In the genomic region with DNA sequence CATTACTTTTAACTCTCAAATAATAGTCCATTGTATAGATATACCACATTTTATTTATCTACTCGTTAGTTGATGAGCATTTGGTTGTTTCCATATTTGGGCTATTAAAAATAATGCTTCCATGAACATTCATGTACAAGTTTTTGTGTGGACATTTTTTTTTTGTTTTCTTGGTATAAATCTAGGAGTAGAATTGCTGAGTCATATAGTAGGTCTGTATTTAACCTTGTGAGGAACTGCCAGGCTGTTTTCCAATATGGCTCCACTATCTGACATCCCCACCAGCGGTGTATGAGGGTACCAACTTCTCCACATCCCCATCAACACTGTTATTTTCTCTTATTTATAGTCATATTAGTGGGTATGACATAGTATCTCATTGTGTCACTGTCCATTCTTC, we compare ENCODE assay signal across 33 cellular contexts.
"Had no signal": no experiment of that assay in that cellular context is flagged by ENCODE, and none has a peak within 500 bp of the region (broad histone marks: within the 10 kb centered on the region; RNA-seq: fewer than 3 reads in every experiment).

No MANE protein-coding gene starts in this region.

- H3K27ac ChIP-seq: ascending aorta, breast epithelium, cardiac muscle cell, colonic mucosa, esophagus muscularis mucosa, foreskin keratinocyte, gastrocnemius medialis, heart left ventricle, WERI-Rb-1 had no signal

- H3K4me3 ChIP-seq: ascending aorta, breast epithelium, cardiac muscle cell, colonic mucosa, esophagus muscularis mucosa, gastrocnemius medialis, heart left ventricle had no signal

- H3K4me1 ChIP-seq: ascending aorta, breast epithelium, colonic mucosa, esophagus muscularis mucosa, foreskin keratinocyte, gastrocnemius medialis, heart left ventricle had no signal

- H3K27me3 Mint-ChIP-seq: activated B cell treated with CpG ODN at 0.5 μM for 24 hours, brain had no signal

- ATAC-seq: activated CD4-positive, CD25-positive, alpha-beta regulatory T cell treated with anti-CD3 and anti-CD28 coated beads, Interleukin-2, amount 50 U/mL, for 24 hours; activated CD8-positive, alpha-beta T cell treated with anti-CD3 and anti-CD28 coated beads for 36 hours; activated naive CD4-positive, alpha-beta T cell treated with anti-CD3 and anti-CD28 coated beads, Interleukin-2, amount 50 U/mL, for 72 hours; foreskin keratinocyte; gastrocnemius medialis; heart left ventricle; T-helper 17 cell had no signal

- H3K27me3 ChIP-seq: ascending aorta, breast epithelium, cardiac muscle cell, colonic mucosa, esophagus muscularis mucosa, foreskin keratinocyte, gastrocnemius medialis, heart left ventricle had no signal

- H3K9me3 ChIP-seq: ascending aorta, breast epithelium, colonic mucosa, esophagus muscularis mucosa, gastrocnemius medialis, heart left ventricle had no signal

- H3K36me3 ChIP-seq: ascending aorta, breast epithelium, cardiac muscle cell, colonic mucosa, esophagus muscularis mucosa, gastrocnemius medialis, heart left ventricle, WERI-Rb-1 had no signal

- H3K36me3 Mint-ChIP-seq: activated naive CD4-positive, alpha-beta T cell treated with anti-CD3 and anti-CD28 coated beads, Interleukin-2, amount 10 ng/mL, durations not matched to agents 7 days and 5 days; activated naive CD4-positive, alpha-beta T cell treated with anti-CD3 and anti-CD28 coated beads, Interleukin-2, amount 50 U/mL, for 72 hours; activated naive CD8-positive, alpha-beta T cell treated with anti-CD3 and anti-CD28 coated beads, Interleukin-2, amount 10 ng/mL, durations not matched to agents 7 days and 5 days; brain had no signal

- H3K4me1 Mint-ChIP-seq: activated B cell treated with CpG ODN at 0.5 μM for 24 hours; activated naive CD4-positive, alpha-beta T cell treated with anti-CD3 and anti-CD28 coated beads, Interleukin-2, amount 10 ng/mL, durations not matched to agents 7 days and 5 days; T-helper 17 cell had no signal

- H3K27ac Mint-ChIP-seq: activated B cell treated with CpG ODN at 0.5 μM for 24 hours; activated CD8-positive, alpha-beta T cell treated with anti-CD3 and anti-CD28 coated beads for 36 hours; activated naive CD4-positive, alpha-beta T cell treated with anti-CD3 and anti-CD28 coated beads, Interleukin-2, amount 10 ng/mL, durations not matched to agents 7 days and 5 days; activated naive CD4-positive, alpha-beta T cell treated with anti-CD3 and anti-CD28 coated beads, Interleukin-2, amount 50 U/mL, for 72 hours; activated naive CD8-positive, alpha-beta T cell treated with anti-CD3 and anti-CD28 coated beads, Interleukin-2, amount 10 ng/mL, durations not matched to agents 7 days and 5 days; activated T-helper 1 cell treated with anti-CD3 and anti-CD28 coated beads, Interleukin-12 subunit alpha, Interleukin-12 subunit beta, Interleukin-2, Interleukin-4 antibody, amounts not matched to agents 30 ng/mL and 10 ng/mL and 1 ng/mL, durations not matched to agents 14 hours and 24 hours and 36 hours; activated T-helper 2 cell treated with anti-CD3 and anti-CD28 coated beads, Interferon-gamma antibody, Interleukin-2, Interleukin-4, amounts not matched to agents 10 μg/mL and 5 μg/mL and 100 μg/mL, durations not matched to agents 14 hours and 24 hours and 36 hours; brain; T-helper 17 cell; T-helper 2 cell treated with Interferon-gamma antibody and Interleukin-4, amounts not matched to agents 5 μg/mL and 100 μg/mL, for 36 hours had no signal

- DNase-seq: activated B cell treated with CpG ODN at 0.5 μM for 24 hours; activated CD4-positive, alpha-beta T cell treated with anti-CD3 and anti-CD28 coated beads for 48 hours; activated CD4-positive, alpha-beta T cell treated with anti-CD3 and anti-CD28 coated beads, Interleukin-2, amount 50 U/mL, for 1 hour; activated CD4-positive, alpha-beta T cell treated with anti-CD3 and anti-CD28 coated beads, Interleukin-2, amount 50 U/mL, for 48 hours; activated CD8-positive, alpha-beta memory T cell treated with anti-CD3 and anti-CD28 coated beads for 24 hours; activated CD8-positive, alpha-beta T cell treated with anti-CD3 and anti-CD28 coated beads for 36 hours; activated gamma-delta T cell; activated naive CD4-positive, alpha-beta T cell; activated naive CD4-positive, alpha-beta T cell treated with anti-CD3 and anti-CD28 coated beads, Interleukin-2, amount 10 ng/mL, durations not matched to agents 7 days and 5 days; activated naive CD8-positive, alpha-beta T cell treated with anti-CD3 and anti-CD28 coated beads, Interleukin-2, amount 10 ng/mL, durations not matched to agents 7 days and 5 days; activated T-cell treated with anti-CD3 and anti-CD28 coated beads, Interleukin-2, amount 50 U/mL, for 48 hours; central memory CD4-positive, alpha-beta T cell; cerebellar nuclear complex; colonic mucosa; effector CD8-positive, alpha-beta T cell; erythroblast; foreskin keratinocyte; gastrocnemius medialis; glutamatergic neuron; heart left ventricle; T-helper 17 cell; T1000; WERI-Rb-1 had no signal

- H3K9me3 Mint-ChIP-seq: activated B cell treated with CpG ODN at 0.5 μM for 24 hours; activated CD8-positive, alpha-beta T cell treated with anti-CD3 and anti-CD28 coated beads for 36 hours; activated naive CD4-positive, alpha-beta T cell treated with anti-CD3 and anti-CD28 coated beads, Interleukin-2, amount 10 ng/mL, durations not matched to agents 7 days and 5 days; activated naive CD4-positive, alpha-beta T cell treated with anti-CD3 and anti-CD28 coated beads, Interleukin-2, amount 50 U/mL, for 72 hours; activated T-helper 1 cell treated with anti-CD3 and anti-CD28 coated beads, Interleukin-12 subunit alpha, Interleukin-12 subunit beta, Interleukin-2, Interleukin-4 antibody, amounts not matched to agents 30 ng/mL and 10 ng/mL and 1 ng/mL, durations not matched to agents 14 hours and 24 hours and 36 hours; activated T-helper 2 cell treated with anti-CD3 and anti-CD28 coated beads, Interferon-gamma antibody, Interleukin-2, Interleukin-4, amounts not matched to agents 10 μg/mL and 5 μg/mL and 100 μg/mL, durations not matched to agents 14 hours and 24 hours and 36 hours; T-helper 2 cell treated with Interferon-gamma antibody and Interleukin-4, amounts not matched to agents 5 μg/mL and 100 μg/mL, for 36 hours had no signal

- H3K4me3 Mint-ChIP-seq: activated B cell treated with CpG ODN at 0.5 μM for 24 hours; activated CD8-positive, alpha-beta T cell treated with anti-CD3 and anti-CD28 coated beads for 36 hours; activated naive CD4-positive, alpha-beta T cell treated with anti-CD3 and anti-CD28 coated beads, Interleukin-2, amount 10 ng/mL, durations not matched to agents 7 days and 5 days; activated naive CD8-positive, alpha-beta T cell treated with anti-CD3 and anti-CD28 coated beads, Interleukin-2, amount 10 ng/mL, durations not matched to agents 7 days and 5 days; activated T-helper 1 cell treated with anti-CD3 and anti-CD28 coated beads, Interleukin-12 subunit alpha, Interleukin-12 subunit beta, Interleukin-2, Interleukin-4 antibody, amounts not matched to agents 30 ng/mL and 10 ng/mL and 1 ng/mL, durations not matched to agents 14 hours and 24 hours and 36 hours; brain; T-helper 17 cell; T-helper 2 cell treated with Interferon-gamma antibody and Interleukin-4, amounts not matched to agents 5 μg/mL and 100 μg/mL, for 36 hours had no signal
